Comparison of ENCODE assay signal across 8 cellular contexts in genomic region chr9:41234811-41235805, GRCh38. TPM values are rescaled to one million over a fixed set of nuclear protein-coding genes. Genes with fewer than 3 reads are reported as not detected.
DNase-seq lines count a peak whose midpoint lies in the region; ATAC-seq and TF ChIP-seq lines count a peak whose summit lies in the region.
"Not testable (repeated sequence)": the region's sequence is repeated elsewhere in the genome, so short reads cannot be mapped to it uniquely, and the experiment has no call there.

No MANE protein-coding gene starts in this region.

- not testable (repeated sequence) for H2BK15ac ChIP-seq in H9 (ENCODE audit: low read depth, low read length)

- H2AK5ac ChIP-seq in H9 (ENCODE audit: insufficient read length, low read length), result not testable (repeated sequence)

- not testable (repeated sequence) for H3K27me3 ChIP-seq in H9 (ENCODE audit: insufficient read depth, low read length); spleen (replicated peaks in 1 of 7)
- peaks cover 22% of the 10 kb centered on the region for H3K27me3 ChIP-seq in iPS-15b (ENCODE audit: control insufficient read depth, insufficient read depth, low read length)

- H3K56ac ChIP-seq in H9 (ENCODE audit: insufficient read length, low read depth, low read length), result not testable (repeated sequence)

- no CpG with 5 or more reads among the region's 55 CpGs for WGBS in H9 (ENCODE audit: extremely low coverage, insufficient read length, low lambda C conversion rate)
- WGBS in spleen, 5 donors, result 63 to 82% (median 71%) methylated on average over 17 to 55 of the region's 55 CpGs

- H3K79me2 ChIP-seq in H9 (ENCODE audit: insufficient read depth, low read length), result not testable (repeated sequence)

- not testable (repeated sequence) for H3K27ac ChIP-seq in H9 (ENCODE audit: insufficient read length, low read depth, low read length)
- H3K27ac ChIP-seq in spleen, result peak overlapping the region in 2 of 8 donors; percentile 26 to 40

- peaks cover 18% of the 10 kb centered on the region for H3K27me3 Mint-ChIP-seq in H9 (ENCODE audit: low read depth)

- not testable (repeated sequence) for H3K4ac ChIP-seq in H9 (ENCODE audit: low read depth, low read length)

- peak overlapping the region; percentile 26 for H3K4me3 ChIP-seq in iPS-15b (ENCODE audit: low read depth, low read length)
- peak overlapping the region in 3 of 8 donors; percentile 12 to 45 (median 13) for H3K4me3 ChIP-seq in spleen

- H2BK20ac ChIP-seq in H9 (ENCODE audit: low read depth, low read length, poor library complexity, severe bottlenecking), result not testable (repeated sequence)

- H2AFZ ChIP-seq in H9 (ENCODE audit: low read length), result not testable (repeated sequence)

- H2BK120ac ChIP-seq in H9 (ENCODE audit: low read depth, low read length, poor library complexity, severe bottlenecking), result not testable (repeated sequence)

- H3K23ac ChIP-seq in H9 (ENCODE audit: insufficient read length, low read depth, low read length), result not testable (repeated sequence)

- not testable (repeated sequence) for H4K91ac ChIP-seq in H9 (ENCODE audit: insufficient read length, low read depth, low read length)

- peaks cover 9 to 11% (median 11%) of the 10 kb centered on the region in 3 experiments; a peak in 6 of 7 replicates for H3K36me3 Mint-ChIP-seq in H9 (ENCODE audit: insufficient read depth in 1 of 3, low read depth in 3 of 3)

- H3K4me3 Mint-ChIP-seq in H9, result not testable (repeated sequence)

- not testable (repeated sequence) for H3K4me1 Mint-ChIP-seq in H9

- not testable (repeated sequence) for TF ChIP-seq POLR2A in spleen (IDR thresholded peaks at IDR 0.05)

- not testable (repeated sequence) for H4K8ac ChIP-seq in H9 (replicated peaks; ENCODE audit: insufficient read length, low read depth, low read length)

- not testable (repeated sequence) for H4K20me1 ChIP-seq in H9 (ENCODE audit: control insufficient read depth, insufficient read depth, insufficient read length)

- not testable (repeated sequence) for H4K5ac ChIP-seq in H9 (ENCODE audit: insufficient read length, low read depth, low read length)

- not testable (repeated sequence) for H3K9ac ChIP-seq in H9 (ENCODE audit: extremely low read depth, insufficient read length, low read length); iPS-15b (ENCODE audit: low read depth, low read length)

- H3K18ac ChIP-seq in H9 (ENCODE audit: insufficient read length, low read depth, low read length), result not testable (repeated sequence)

- H3K4me2 ChIP-seq in H9 (ENCODE audit: insufficient read depth, insufficient read length, low read length), result not testable (repeated sequence)

- not testable (repeated sequence) for H3K36me3 ChIP-seq in iPS-15b (ENCODE audit: control insufficient read depth, insufficient read depth, low read length); spleen

- DNase-seq in AG20443 (ENCODE audit: low spot score) (peak; percentile 4), H9 (peak; percentile 48), astrocyte of the hippocampus (ENCODE audit: low read depth, low spot score) (peak; percentile 34), spleen (peak; percentile 93)
- DNase-seq in activated CD4-positive, alpha-beta T cell treated with anti-CD3 and anti-CD28 coated beads for 4 hours, result peak; percentile 18 to 45

- not testable (repeated sequence) for H3K4me1 ChIP-seq in H9 (ENCODE audit: insufficient read depth, low read length); iPS-15b (ENCODE audit: control insufficient read depth, insufficient read depth, low read length); spleen

- peaks cover 12% of the 10 kb centered on the region for H3K9me3 ChIP-seq in H9 (ENCODE audit: control insufficient read depth, low read depth, low read length)
- H3K9me3 ChIP-seq in iPS-15b (ENCODE audit: control insufficient read depth, insufficient read depth, low read length), result not testable (repeated sequence)
- peaks cover 0 to 59% (median 37%) of the 10 kb centered on the region in 8 donors for H3K9me3 ChIP-seq in spleen

- intact Hi-C loops in spleen (cut with DNase I; ENCODE audit: low total_unique reads), result not testable (repeated sequence)

- TF ChIP-seq CTCF in H9 (conservative IDR thresholded peaks at IDR 0.05), result not testable (repeated sequence)
- peak in 1 of 11 experiments; percentile 15 for TF ChIP-seq CTCF in spleen (IDR thresholded peaks at IDR 0.05 in 8 of 11, conservative IDR thresholded peaks at IDR 0.05 in 3 of 11)

- ATAC-seq in GM18868 (IDR thresholded peaks at IDR 0.05; ENCODE audit: unreplicated experiment) (peak; percentile 100), HG03460 (IDR thresholded peaks at IDR 0.05; ENCODE audit: unreplicated experiment) (peak; percentile 100)

- H3K9me3 Mint-ChIP-seq in H9, result peaks cover 43% of the 10 kb centered on the region in 2 experiments

- not testable (repeated sequence) for H3K14ac ChIP-seq in H9 (ENCODE audit: insufficient read depth, low read length)

- not testable (repeated sequence) for H2BK12ac ChIP-seq in H9 (ENCODE audit: insufficient read length, low read depth, low read length)

- not testable (repeated sequence) for H3K27ac Mint-ChIP-seq in H9

- not testable (repeated sequence) for H3K23me2 ChIP-seq in H9 (ENCODE audit: insufficient read length, low read depth, low read length, poor library complexity, severe bottlenecking)

- H3K79me1 ChIP-seq in H9 (ENCODE audit: insufficient read depth, low read depth, low read length, poor library complexity, severe bottlenecking), result not testable (repeated sequence)

- H3T11ph ChIP-seq in H9 (ENCODE audit: low read length), result not testable (repeated sequence)

- not testable (repeated sequence) for H2BK5ac ChIP-seq in H9 (ENCODE audit: insufficient read length, low read length)

RNA-seq across cellular contexts. Expression of gene ZNG1F, which starts 46.0 kb away (rescaled TPM):
- total RNA-seq in H9 (2021) (13.4 and 14.5 TPM in 2 replicates), spleen (10 to 100 TPM in 6 of 7 donors, 1 to 10 TPM in 1; 5.7 to 23.7 (median 17.6) TPM)
- 10 to 100 TPM; 21.2 to 47.4 (median 21.3) TPM for polyA plus RNA-seq in spleen

Comparison
In these comparisons a context has a peak if more than half of its experiments do, and no peak if none do; other contexts are left out.
1. DNase-seq: peak in every context shown above with its lines; median percentile 93 in spleen; 48 in H9; 34 in astrocyte of the hippocampus; 32 in activated CD4-positive, alpha-beta T cell treated with anti-CD3 and anti-CD28 coated beads for 4 hours; 4 in AG20443.